21 cellular contexts compared by ENCODE assay signal in genomic region chr19:17525141-17525540, GRCh38.
"Had no signal": no experiment of that assay in that cellular context is flagged by ENCODE, and none has a peak within 500 bp of the region (broad histone marks: within the 10 kb centered on the region; RNA-seq: fewer than 3 reads in every experiment).

No MANE protein-coding gene starts in this region.

- DNase-seq: activated CD4-positive, alpha-beta T cell treated with anti-CD3 and anti-CD28 coated beads, Interleukin-2, amount 10 ng/mL, durations not matched to agents 24 days and 14 days; activated CD4-positive, CD25-positive, alpha-beta regulatory T cell; activated CD8-positive, alpha-beta memory T cell treated with anti-CD3 and anti-CD28 coated beads for 24 hours; activated CD8-positive, alpha-beta memory T cell treated with anti-CD3 and anti-CD28 coated beads, Interleukin-2, amount 50 U/mL, for 48 hours; activated gamma-delta T cell; activated naive CD8-positive, alpha-beta T cell treated with anti-CD3 and anti-CD28 coated beads, Interleukin-2, amount 10 ng/mL, durations not matched to agents 7 days and 5 days; activated T-cell treated with anti-CD3 and anti-CD28 coated beads, Interleukin-2, amount 50 U/mL, for 72 hours; amygdala; dermis blood vessel endothelial cell; effector memory CD4-positive, alpha-beta T cell; mesenchymal stem cell; mucosa of descending colon; naive thymus-derived CD4-positive, alpha-beta T cell; spleen; stimulated activated CD4-positive, alpha-beta T cell treated with anti-CD3 and anti-CD28 coated beads, Interleukin-4, amount 100 ng/mL, for 4 hours; stimulated activated naive CD4-positive, alpha-beta T cell treated with Interleukin-2 at 50 U/mL for 16 hours; T-cell; T-helper 9 cell; tibial artery had no signal

- H3K4me3 Mint-ChIP-seq: activated CD4-positive, alpha-beta T cell treated with anti-CD3 and anti-CD28 coated beads, Interleukin-2, amount 10 ng/mL, durations not matched to agents 24 days and 14 days; activated naive CD8-positive, alpha-beta T cell treated with anti-CD3 and anti-CD28 coated beads, Interleukin-2, amount 10 ng/mL, durations not matched to agents 7 days and 5 days had no signal

- H3K4me3 ChIP-seq: cardiac muscle cell, mucosa of descending colon, spleen, tibial artery had no signal

- H3K27me3 Mint-ChIP-seq: activated naive CD8-positive, alpha-beta T cell treated with anti-CD3 and anti-CD28 coated beads, Interleukin-2, amount 10 ng/mL, durations not matched to agents 7 days and 5 days; T-cell had no signal

- H3K27ac ChIP-seq: cardiac muscle cell, parathyroid adenoma, tibial artery had no signal

- H3K27me3 ChIP-seq: cardiac muscle cell had no signal

- H3K79me2 ChIP-seq: parathyroid adenoma had no signal

- H3K4me1 ChIP-seq: parathyroid adenoma had no signal

- H3K9me3 ChIP-seq: mucosa of descending colon had no signal

- H3K36me3 Mint-ChIP-seq: T-cell had no signal

- H3K27ac Mint-ChIP-seq: activated T-cell treated with anti-CD3 and anti-CD28 coated beads, Interleukin-2, amount 50 U/mL, for 72 hours had no signal

- H2AFZ ChIP-seq: parathyroid adenoma had no signal

- H3K9ac ChIP-seq: parathyroid adenoma had no signal

- H3K36me3 ChIP-seq: cardiac muscle cell had no signal
